ENCODE assay signal across 21 cellular contexts in genomic region chr5:170426149-170426767, GRCh38. TPM values are rescaled to one million over a fixed set of nuclear protein-coding genes. Genes with fewer than 3 reads are reported as not detected.
DNase-seq lines count a peak whose midpoint lies in the region; ATAC-seq, FAIRE-seq and TF ChIP-seq lines count a peak whose summit lies in the region.
"Had no signal": no experiment of that assay in that cellular context is flagged by ENCODE, and none has a peak within 500 bp of the region (broad histone marks: within the 10 kb centered on the region; RNA-seq: fewer than 3 reads in every experiment).

No MANE protein-coding gene starts in this region.

- H3K4me1 ChIP-seq in GM12878 (ENCODE audit: control insufficient read depth, insufficient read depth, low read length) (no peaks in the 10 kb centered on the region), PC-9 (replicated peaks; ENCODE audit: insufficient read depth) (no peaks in the 10 kb centered on the region)

- 0% methylated on average over 3 of the region's 3 CpGs for WGBS in GM12878 (ENCODE audit: insufficient coverage, insufficient replicate concordance, low lambda C conversion rate, missing lambda C conversion rate)

- no peaks in the 10 kb centered on the region for H3K36me3 Mint-ChIP-seq in activated naive CD4-positive, alpha-beta T cell treated with anti-CD3 and anti-CD28 coated beads, Interleukin-2, amount 10 ng/mL, durations not matched to agents 7 days and 5 days
- H3K36me3 Mint-ChIP-seq: activated CD8-positive, alpha-beta memory T cell treated with anti-CD3 and anti-CD28 coated beads, Interleukin-2, amount 10 ng/mL, durations not matched to agents 7 days and 5 days had no signal

- intact Hi-C loops in GM12878 (cut with micrococcal nuclease; ENCODE audit: unreplicated experiment) (no loop called here), PC-9 (cut with micrococcal nuclease; ENCODE audit: unreplicated experiment) (no loop called here)

- no peaks in the 10 kb centered on the region for H3K36me3 ChIP-seq in GM12878 (ENCODE audit: control insufficient read depth in 2 of 2, insufficient read depth in 2 of 2, low read length in 1 of 2)
- no peaks in the 10 kb centered on the region for H3K36me3 ChIP-seq in PC-9 (ENCODE audit: low read depth)
- H3K36me3 ChIP-seq: sigmoid colon, suprapubic skin had no signal

- no peak for TF ChIP-seq EP300 in GM12878 (IDR thresholded peaks at IDR 0.05; ENCODE audit: borderline replicate concordance in 1 of 2, control insufficient read depth in 1 of 2, low read depth in 2 of 2, low read length in 2 of 2)

- no peak for TF ChIP-seq RAD21 in GM12878 (IDR thresholded peaks at IDR 0.05; ENCODE audit: insufficient read depth, low read depth, low read length)

- CTCF ChIA-PET in GM12878 (lab: Yijun Ruan, JAX) (interaction anchor here (0.5 to 5.9 kb wide), 45 partner anchors 9 to 889 kb away, joined by 3 to 60 read pairs (median 4); partner anchors contain the start of genes C5orf58 and KCNMB1), PC-9 (lab: Charles Lee) (no interaction called here)
- CTCF ChIA-PET in activated naive CD4-positive, alpha-beta T cell treated with anti-CD3 and anti-CD28 coated beads, Interleukin-2, amount 10 ng/mL, durations not matched to agents 7 days and 5 days (lab: Charles Lee) = interaction anchor here (0.6 to 3.6 kb wide), 15 partner anchors 8 to 1598 kb away, joined by 3 to 17 read pairs (median 3); no protein-coding TSS in a partner anchor

- H3K4me2 ChIP-seq in GM12878 (ENCODE audit: control insufficient read depth, insufficient read depth) = no peak overlapping the region
- H3K4me2 ChIP-seq in PC-9 = no peak overlapping the region

- ATAC-seq in HG03520 (IDR thresholded peaks at IDR 0.05; ENCODE audit: unreplicated experiment) (peak; percentile 56), GM12878 (peak; percentile 95), HG03354 (IDR thresholded peaks at IDR 0.05; ENCODE audit: poor library complexity, severe bottlenecking, unreplicated experiment) (no peak), esophagus mucosa (no peak)
- ATAC-seq: activated CD4-positive, CD25-positive, alpha-beta regulatory T cell treated with anti-CD3 and anti-CD28 coated beads, Interleukin-2, amount 50 U/mL, for 24 hours; activated CD8-positive, alpha-beta memory T cell treated with anti-CD3 and anti-CD28 coated beads, Interleukin-2, amount 10 ng/mL, durations not matched to agents 7 days and 5 days; mucosa of descending colon had no signal

- SMC1A ChIA-PET in GM12878 (lab: Charles Lee; ENCODE audit: uncharacterized antibody, unreplicated experiment) = interaction anchor here (0.6 to 3.8 kb wide), 11 partner anchors 10 to 202 kb away, joined by 3 to 12 read pairs (median 3); no protein-coding TSS in a partner anchor

- H3K27me3 ChIP-seq in GM12878 (replicated peaks in 1 of 2; ENCODE audit: control insufficient read depth in 2 of 2, insufficient read depth in 2 of 2, low read length in 1 of 2) = no peaks in the 10 kb centered on the region; a peak in 2 of 4 replicates
- peaks cover 24% of the 10 kb centered on the region for H3K27me3 ChIP-seq in PC-9 (ENCODE audit: insufficient read depth, low read depth)
- H3K27me3 ChIP-seq: suprapubic skin had no signal

- no peak overlapping the region for H2AFZ ChIP-seq in GM12878 (ENCODE audit: control insufficient read depth, low read depth, low read length)
- H2AFZ ChIP-seq in PC-9 = no peak overlapping the region

- H3K27ac ChIP-seq in GM12878 (ENCODE audit: control insufficient read depth, insufficient read depth) (no peak overlapping the region), PC-9 (no peak overlapping the region)
- H3K27ac ChIP-seq: sigmoid colon, suprapubic skin had no signal

- FAIRE-seq in GM12878 (lab: Jason Lieb, UNC) = no peak
- FAIRE-seq: HTR-8/SVneo had no signal

- H3K79me2 ChIP-seq in GM12878 (ENCODE audit: control insufficient read depth, insufficient read depth, low read length) (no peaks in the 10 kb centered on the region), PC-9 (ENCODE audit: low read depth) (no peaks in the 10 kb centered on the region)

- no peaks in the 10 kb centered on the region for H3K4me1 Mint-ChIP-seq in activated naive CD4-positive, alpha-beta T cell treated with anti-CD3 and anti-CD28 coated beads, Interleukin-2, amount 10 ng/mL, durations not matched to agents 7 days and 5 days
- H3K4me1 Mint-ChIP-seq: activated CD8-positive, alpha-beta memory T cell treated with anti-CD3 and anti-CD28 coated beads, Interleukin-2, amount 10 ng/mL, durations not matched to agents 7 days and 5 days had no signal

- POLR2A ChIA-PET in GM12878 (lab: Charles Lee) (interaction anchor here (0.5 kb wide), 1 partner anchor 790 kb away, joined by 6 read pairs; no protein-coding TSS in a partner anchor), PC-9 (lab: Charles Lee; ENCODE audit: unreplicated experiment) (no interaction called here)

- in situ Hi-C loops in GM12878 (cut with MboI) = no loop called here

- no peaks in the 10 kb centered on the region for H3F3A ChIP-seq in PC-9 (ENCODE audit: insufficient read depth, low read depth)

- H3K9me2 ChIP-seq in PC-9 (ENCODE audit: insufficient read depth) = no peaks in the 10 kb centered on the region

- H3K9me3 ChIP-seq in GM12878 (replicated peaks; ENCODE audit: control insufficient read depth, insufficient read depth, low read length) = no peaks in the 10 kb centered on the region; the same call in 2 of the 3 replicates
- H3K9me3 ChIP-seq in PC-9 (ENCODE audit: insufficient read depth, low read depth) = no peaks in the 10 kb centered on the region
- H3K9me3 ChIP-seq: mucosa of descending colon, sigmoid colon, suprapubic skin had no signal

- BruUV-seq in GM12878 (replicated peaks; lab: Mats Ljungman, UMichigan) (no TSS peak), PC-9 (replicated peaks; lab: Mats Ljungman, UMichigan) (no TSS peak)

- DNase-seq in AG09309 (ENCODE audit: low read depth) = no peak
- DNase-seq in GM12878 (ENCODE audit: low read depth, low spot score) = no peak
- no peak for DNase-seq in activated naive CD4-positive, alpha-beta T cell treated with anti-CD3 and anti-CD28 coated beads, Interleukin-2, amount 10 ng/mL, durations not matched to agents 7 days and 5 days
- no peak for DNase-seq in PC-9
- DNase-seq: activated CD8-positive, alpha-beta memory T cell treated with anti-CD3 and anti-CD28 coated beads, Interleukin-2, amount 10 ng/mL, durations not matched to agents 7 days and 5 days; activated effector memory CD4-positive, alpha-beta T cell treated with anti-CD3 and anti-CD28 coated beads, Interleukin-2, amount 50 U/mL, for 16 hours; COR-L47; mucosa of descending colon; NCI-H2029; NCI-H526 treated with DMSO at 0.1 percent for 48 hours; sigmoid colon; stimulated activated CD4-positive, alpha-beta T cell treated with anti-CD3 and anti-CD28 coated beads, Interleukin-2, amount 100 ng/mL, for 48 hours had no signal

- H3K4me3 ChIP-seq in AG09309 (ENCODE audit: control insufficient read depth, low read depth, low read length) (no peak overlapping the region), GM12878 (no peak overlapping the region), PC-9 (no peak overlapping the region)
- H3K4me3 ChIP-seq: mucosa of descending colon, sigmoid colon, suprapubic skin had no signal

- no peak for TF ChIP-seq POLR2A in GM12878 (IDR thresholded peaks at IDR 0.05; ENCODE audit: low read depth, low read length)

- RAD21 ChIA-PET in GM12878 (lab: Charles Lee; ENCODE audit: unreplicated experiment) = interaction anchor here (0.8 to 2.0 kb wide), 6 partner anchors 9 to 207 kb away, joined by 3 to 6 read pairs (median 4); no protein-coding TSS in a partner anchor

- H3K9ac ChIP-seq in GM12878 (ENCODE audit: control insufficient read depth, insufficient read depth, low read length) = no peak overlapping the region

- H3K9me3 Mint-ChIP-seq in activated naive CD4-positive, alpha-beta T cell treated with anti-CD3 and anti-CD28 coated beads, Interleukin-2, amount 10 ng/mL, durations not matched to agents 7 days and 5 days = no peaks in the 10 kb centered on the region

- H4K20me1 ChIP-seq in GM12878 (ENCODE audit: control insufficient read depth, insufficient read depth) (no peaks in the 10 kb centered on the region), PC-9 (ENCODE audit: insufficient read depth) (no peaks in the 10 kb centered on the region)

- no peak overlapping the region for H3K4me3 Mint-ChIP-seq in activated naive CD4-positive, alpha-beta T cell treated with anti-CD3 and anti-CD28 coated beads, Interleukin-2, amount 10 ng/mL, durations not matched to agents 7 days and 5 days
- H3K4me3 Mint-ChIP-seq: activated CD8-positive, alpha-beta memory T cell treated with anti-CD3 and anti-CD28 coated beads, Interleukin-2, amount 10 ng/mL, durations not matched to agents 7 days and 5 days had no signal

- no peak overlapping the region for H3K27ac Mint-ChIP-seq in activated naive CD4-positive, alpha-beta T cell treated with anti-CD3 and anti-CD28 coated beads, Interleukin-2, amount 10 ng/mL, durations not matched to agents 7 days and 5 days
- H3K27ac Mint-ChIP-seq: activated CD8-positive, alpha-beta memory T cell treated with anti-CD3 and anti-CD28 coated beads, Interleukin-2, amount 10 ng/mL, durations not matched to agents 7 days and 5 days had no signal

- TF ChIP-seq CTCF in AG09309 (IDR thresholded peaks at IDR 0.05; ENCODE audit: control insufficient read depth, insufficient read depth, low read depth, low read length, missing control alignments) (peak; percentile 3), GM12873 (IDR thresholded peaks at IDR 0.05; ENCODE audit: insufficient read depth, low read depth, low read length, missing control alignments) (peak; percentile 82), GM12878 (IDR thresholded peaks at IDR 0.05 in 2 of 3, conservative IDR thresholded peaks at IDR 0.05 in 1 of 3; ENCODE audit: control insufficient read depth in 2 of 3, extremely low read depth in 1 of 3, insufficient read depth in 1 of 3, low read depth in 3 of 3, low read length in 3 of 3) (peak; percentile 41 to 70 (median 64); a peak in 5 of 6 replicates), PC-9 (conservative IDR thresholded peaks at IDR 0.05) (no peak; the same call in 1 of the 2 replicates)

- peaks cover 58% of the 10 kb centered on the region for H3K27me3 Mint-ChIP-seq in activated naive CD4-positive, alpha-beta T cell treated with anti-CD3 and anti-CD28 coated beads, Interleukin-2, amount 10 ng/mL, durations not matched to agents 7 days and 5 days

RNA-seq across cellular contexts. Expression of gene KCNMB1, which starts 37.1 kb away (rescaled TPM):
- 3.4 and 4.6 TPM in 2 replicates for total RNA-seq in GM12878 (2013; cell fraction: nucleolus; rRNA removed)
- total RNA-seq in GM12878 (2014; rRNA removed) (1.9 and 2.5 TPM in 2 replicates), GM12878 (2014; rRNA removed; fragmentation: Illumina TruSeq; extraction: Trizol) (1.6 and 1.9 TPM in 2 replicates), GM12878 (2021) (3.5 and 3.8 TPM in 2 replicates), esophagus mucosa (0.64 TPM), PC-9 (2021) (not detected in 2 replicates)
- polyA plus RNA-seq in GM12878 (2011; ENCODE audit: low read depth) = 0.73 TPM
- polyA plus RNA-seq in GM12878 (2011; rRNA removed) (1.2 TPM in 2 replicates), GM12878 (2014; fragmentation: Illumina TruSeq; extraction: Trizol) (1.9 and 3.6 TPM in 2 replicates), GM12878 (2014; fragmentation: Nextera tagmentation; extraction: Ambion mirVana) (1 to 10 TPM; 2.3 to 2.8 TPM), GM12878 (2014; rRNA removed) (2.7 and 2.9 TPM in 2 replicates), GM12878 (2016; fragmentation: Nextera tagmentation; extraction: Ambion mirVana) (1 to 10 TPM; 2.5 to 3.4 TPM)
- 1.8 TPM in 2 replicates for polyA plus RNA-seq in GM12878 (2011; cell fraction: cytosol; rRNA removed)
- polyA plus RNA-seq in GM12878 (2011; cell fraction: nucleus; rRNA removed) = 6.1 TPM in 2 replicates
- 0.87 and 1.7 TPM in 2 replicates for polyA plus RNA-seq in GM12878 (2012)
- 3.5 and 3.7 TPM in 2 replicates for polyA minus RNA-seq in GM12878 (2011; rRNA and poly(A)+ RNA removed)
- 0.31 and 0.40 TPM in 2 replicates for polyA minus RNA-seq in GM12878 (2011; cell fraction: cytosol; rRNA and poly(A)+ RNA removed)
- 1.2 and 3.2 TPM in 2 replicates for polyA minus RNA-seq in GM12878 (2011; cell fraction: nucleus; rRNA and poly(A)+ RNA removed)
- total RNA-seq: activated CD8-positive, alpha-beta memory T cell treated with anti-CD3 and anti-CD28 coated beads, Interleukin-2, amount 10 ng/mL, durations not matched to agents 7 days and 5 days; MCF 10A; T-helper 2 cell treated with Interferon-gamma antibody and Interleukin-4, amounts not matched to agents 100 ng/mL and 5 ng/mL, for 36 hours had no signal

Comparison
In these comparisons a context has a peak if more than half of its experiments do, and no peak if none do; other contexts are left out.
1. ATAC-seq: peak in HG03520 (single experiment) and GM12878 (single experiment); none in HG03354 (single experiment) and esophagus mucosa (single experiment).